ENCODE assay signal across 22 cellular contexts in genomic region chr4:173277340-173277739, GRCh38. TPM values are rescaled to one million over a fixed set of nuclear protein-coding genes. Genes with fewer than 3 reads are reported as not detected.
DNase-seq lines count a peak whose midpoint lies in the region; ATAC-seq, FAIRE-seq and TF ChIP-seq lines count a peak whose summit lies in the region.
"Had no signal": no experiment of that assay in that cellular context is flagged by ENCODE, and none has a peak within 500 bp of the region (broad histone marks: within the 10 kb centered on the region; RNA-seq: fewer than 3 reads in every experiment).

No MANE protein-coding gene starts in this region.

- FAIRE-seq in HepG2 (lab: Jason Lieb, UNC) (no peak), K562 (lab: Jason Lieb, UNC) (no peak)
- FAIRE-seq: A549, D721Med, G401.6, GM12891, GM18507, GM19239 had no signal

- no peaks in the 10 kb centered on the region for H3K4me1 ChIP-seq in HepG2 (ENCODE audit: insufficient read depth, low read length)
- H3K4me1 ChIP-seq in right lobe of liver, result no peaks in the 10 kb centered on the region
- H3K4me1 ChIP-seq in Karpas-422 (ENCODE audit: low read length), result no peaks in the 10 kb centered on the region
- peaks cover 7 to 27% of the 10 kb centered on the region in 2 experiments for H3K4me1 ChIP-seq in K562 (replicated peaks in 1 of 2; ENCODE audit: control insufficient read depth in 2 of 2, insufficient read depth in 2 of 2, low read length in 2 of 2)
- H3K4me1 ChIP-seq: A549, Caco-2 had no signal

- no peaks in the 10 kb centered on the region for H3K9me2 ChIP-seq in Karpas-422 (replicated peaks; ENCODE audit: insufficient read depth, low read length)

- H3K9ac ChIP-seq in HepG2 (ENCODE audit: insufficient read depth, low read depth, low read length) (no peak overlapping the region), Karpas-422 (ENCODE audit: low read length) (no peak overlapping the region), K562 (ENCODE audit: insufficient read depth in 1 of 2, low read depth in 2 of 2, low read length in 2 of 2) (no peak overlapping the region)
- H3K9ac ChIP-seq: BLaER1 treated with 17β-estradiol and CSF1 and Interleukin-3, amounts not matched to agents 10 nM and 100 nM had no signal

- no peak for TF ChIP-seq POLR2A in HepG2 (IDR thresholded peaks at IDR 0.05; ENCODE audit: insufficient read depth in 1 of 2, low read depth in 2 of 2, low read length in 2 of 2)
- no peak for TF ChIP-seq POLR2A in right lobe of liver (IDR thresholded peaks at IDR 0.05)
- no peak for TF ChIP-seq POLR2A in K562 (conservative IDR thresholded peaks at IDR 0.05)

- no peak overlapping the region for H2AFZ ChIP-seq in HepG2 (ENCODE audit: low read length)
- H2AFZ ChIP-seq in Karpas-422 (ENCODE audit: low read length), result no peak overlapping the region
- no peak overlapping the region for H2AFZ ChIP-seq in K562 (ENCODE audit: low read depth, low read length)

- H3K4me3 ChIP-seq in HepG2 (replicated peaks in 1 of 3; ENCODE audit: insufficient read depth in 1 of 3, low read depth in 2 of 3, low read length in 3 of 3), result no peak overlapping the region
- H3K4me3 ChIP-seq in right lobe of liver, result no peak overlapping the region
- no peak overlapping the region for H3K4me3 ChIP-seq in Karpas-422 (ENCODE audit: low read length)
- H3K4me3 ChIP-seq in K562, result no peak overlapping the region
- H3K4me3 ChIP-seq: A549; BLaER1 treated with 17β-estradiol and CSF1 and Interleukin-3, amounts not matched to agents 10 nM and 100 nM had no signal

- in situ Hi-C loops in HepG2 (cut with HindIII; ENCODE audit: extremely low pct_ligation_motif_present, low pct_unique_long_range_greater_than_20kb), result no loop called here
- in situ Hi-C loops in K562 (cut with MboI), result no loop called here

- H3K4me2 ChIP-seq in HepG2 (ENCODE audit: low read depth, low read length), result no peak overlapping the region
- no peak overlapping the region for H3K4me2 ChIP-seq in Karpas-422 (ENCODE audit: low read depth, low read length, poor library complexity, severe bottlenecking)
- no peak overlapping the region for H3K4me2 ChIP-seq in K562 (ENCODE audit: insufficient read depth, low read length)
- H3K4me2 ChIP-seq: A549; BLaER1 treated with 17β-estradiol and CSF1 and Interleukin-3, amounts not matched to agents 10 nM and 100 nM had no signal

- no peak for TF ChIP-seq RAD21 in HepG2 (CRISPR knock-in tag; IDR thresholded peaks at IDR 0.05)
- no peak for TF ChIP-seq RAD21 in K562 (CRISPR knock-in tag; conservative IDR thresholded peaks at IDR 0.05 in 1 of 2, IDR thresholded peaks at IDR 0.05 in 1 of 2)

- H3K36me3 ChIP-seq in HepG2 (replicated peaks in 1 of 2; ENCODE audit: control insufficient read depth in 1 of 2, insufficient read depth in 2 of 2, low read length in 2 of 2), result no peaks in the 10 kb centered on the region
- H3K36me3 ChIP-seq in right lobe of liver, result no peaks in the 10 kb centered on the region
- H3K36me3 ChIP-seq in Karpas-422 (ENCODE audit: insufficient read depth, low read length), result no peaks in the 10 kb centered on the region
- H3K36me3 ChIP-seq in K562 (ENCODE audit: control insufficient read depth, insufficient read depth, low read length), result no peaks in the 10 kb centered on the region

- POLR2A ChIA-PET in HepG2 (lab: Yijun Ruan, JAX), result no interaction called here
- POLR2A ChIA-PET in K562 (lab: Yijun Ruan, JAX), result interaction anchor here (0.8 to 1.0 kb wide), 2 partner anchors 15 to 35 kb away, joined by 3 read pairs; no protein-coding TSS in a partner anchor

- CTCF ChIA-PET in HepG2 (lab: Yijun Ruan, JAX; ENCODE audit: low intra/inter-chr PET ratio, low total read pairs) (no interaction called here), K562 (lab: Yijun Ruan, JAX; ENCODE audit: low intra/inter-chr PET ratio) (no interaction called here)

- TF ChIP-seq CTCF in HepG2 (CRISPR knock-in tag; IDR thresholded peaks at IDR 0.05), result no peak
- no peak for TF ChIP-seq CTCF in right lobe of liver (IDR thresholded peaks at IDR 0.05)
- TF ChIP-seq CTCF in K562 (IDR thresholded peaks at IDR 0.05 in 2 of 3, conservative IDR thresholded peaks at IDR 0.05 in 1 of 3; ENCODE audit: insufficient read depth in 2 of 3, low read depth in 1 of 3, low read length in 3 of 3), result no peak

- H3K27me3 ChIP-seq in HepG2 (ENCODE audit: control insufficient read depth in 1 of 2, insufficient read depth in 2 of 2, low read length in 2 of 2), result peaks cover 0 to 6% of the 10 kb centered on the region in 2 experiments; a peak in 2 of 5 replicates
- no peaks in the 10 kb centered on the region for H3K27me3 ChIP-seq in right lobe of liver
- H3K27me3 ChIP-seq in Karpas-422 (ENCODE audit: low read length), result no peaks in the 10 kb centered on the region
- H3K27me3 ChIP-seq in K562 (ENCODE audit: control insufficient read depth in 2 of 2, insufficient read depth in 2 of 2, low read length in 2 of 2), result no peaks in the 10 kb centered on the region
- H3K27me3 ChIP-seq: BLaER1 treated with 17β-estradiol and CSF1 and Interleukin-3, amounts not matched to agents 10 nM and 100 nM had no signal

- no peaks in the 10 kb centered on the region for H3K9me1 ChIP-seq in K562 (ENCODE audit: control insufficient read depth, insufficient read depth, low read length)

- H3K9me3 ChIP-seq in HepG2 (ENCODE audit: low read length), result no peaks in the 10 kb centered on the region
- H3K9me3 ChIP-seq in right lobe of liver, result no peaks in the 10 kb centered on the region
- no peaks in the 10 kb centered on the region for H3K9me3 ChIP-seq in Karpas-422 (ENCODE audit: low read length)
- no peaks in the 10 kb centered on the region for H3K9me3 ChIP-seq in K562 (replicated peaks; ENCODE audit: control insufficient read depth, insufficient read depth, low read depth, low read length)
- H3K9me3 ChIP-seq: A549, Caco-2 had no signal

- DNase-seq in HepG2 (ENCODE audit: low spot score) (no peak), right lobe of liver (no peak), Karpas-422 (peak; percentile 32), K562 (ENCODE audit: extremely low read depth in 1 of 4, low spot score in 3 of 4) (no peak), GDM1 (lab: John Stamatoyannopoulos, UW) (no peak), GM03348 (ENCODE audit: low spot score) (no peak)
- DNase-seq: AML-193; Caco-2; Calu3; CD4-positive, alpha-beta T cell; CD8-positive, alpha-beta T cell; DMS79 treated with DMSO at 0.1 percent for 48 hours had no signal

- intact Hi-C loops in HepG2 (cut with micrococcal nuclease; ENCODE audit: unreplicated experiment) (no loop called here), right lobe of liver (cut with DNase I) (no loop called here), K562 (cut with micrococcal nuclease) (no loop called here)

- H3K79me2 ChIP-seq in HepG2 (ENCODE audit: insufficient read depth, low read length), result no peaks in the 10 kb centered on the region
- peaks cover 75% of the 10 kb centered on the region for H3K79me2 ChIP-seq in Karpas-422 (ENCODE audit: low read length)
- peaks cover 59% of the 10 kb centered on the region for H3K79me2 ChIP-seq in K562 (ENCODE audit: control insufficient read depth, insufficient read depth, low read length)

- BruUV-seq in HepG2 (replicated peaks; lab: Mats Ljungman, UMichigan) (no TSS peak), K562 (replicated peaks; lab: Mats Ljungman, UMichigan) (no TSS peak)

- no peak for ATAC-seq in HepG2
- no peak for ATAC-seq in right lobe of liver
- no peak for ATAC-seq in K562
- ATAC-seq in GM18858 (IDR thresholded peaks at IDR 0.05; ENCODE audit: unreplicated experiment), result no peak
- ATAC-seq: A549; CD8-positive, alpha-beta T cell had no signal

- WGBS in HepG2 (ENCODE audit: low lambda C conversion rate), result 0% methylated on average over 2 of the region's 2 CpGs
- 43% methylated on average over 2 of the region's 2 CpGs for WGBS in right lobe of liver (ENCODE audit: insufficient coverage, low coverage, low lambda C conversion rate, missing lambda C conversion rate)
- 78% methylated on average over 2 of the region's 2 CpGs for WGBS in K562 (ENCODE audit: insufficient coverage, low coverage, missing lambda C conversion rate)

- H3K27ac ChIP-seq in HepG2 (ENCODE audit: extremely low read length, insufficient read depth, low read length) (no peak overlapping the region), right lobe of liver (no peak overlapping the region), Karpas-422 (ENCODE audit: low read length) (no peak overlapping the region), K562 (ENCODE audit: extremely low read depth, low read depth, low read length) (no peak overlapping the region)
- H3K27ac ChIP-seq: 22Rv1; A549; BLaER1 treated with 17β-estradiol and CSF1 and Interleukin-3, amounts not matched to agents 10 nM and 100 nM; C4-2B had no signal

- H4K20me1 ChIP-seq in HepG2 (ENCODE audit: insufficient read depth, low read length), result no peaks in the 10 kb centered on the region
- no peaks in the 10 kb centered on the region for H4K20me1 ChIP-seq in Karpas-422 (ENCODE audit: insufficient read depth, low read depth, low read length)
- H4K20me1 ChIP-seq in K562 (replicated peaks; ENCODE audit: control insufficient read depth, insufficient read depth, low read length), result 0 out of 2 replicates have a peak, but pooled peaks cover 5% of the 10 kb centered on the region

- TF ChIP-seq EP300 in HepG2 (IDR thresholded peaks at IDR 0.05; ENCODE audit: low read depth in 2 of 2, low read length in 2 of 2) (no peak), HepG2 (CRISPR knock-in tag; IDR thresholded peaks at IDR 0.05; ENCODE audit: borderline replicate concordance) (no peak), K562 (IDR thresholded peaks at IDR 0.05; ENCODE audit: low read length) (no peak)

RNA-seq across cellular contexts. Expression of gene HMGB2, which starts 56.8 kb away (rescaled TPM):
- 332 and 478 TPM in 2 replicates for total RNA-seq in HepG2 (2016; rRNA removed; fragmentation: Illumina TruSeq; extraction: Trizol)
- 55.4 and 58.1 TPM in 2 replicates for total RNA-seq in HepG2 (2016; cell fraction: cytosol; rRNA removed; fragmentation: Illumina TruSeq; extraction: Trizol; ENCODE audit: low read depth)
- 327 and 486 TPM in 2 replicates for total RNA-seq in HepG2 (2016; cell fraction: insoluble cytoplasmic fraction; rRNA removed; fragmentation: Illumina TruSeq; extraction: Trizol)
- 88.2 and 95.3 TPM in 2 replicates for total RNA-seq in HepG2 (2016; cell fraction: membrane; rRNA removed; fragmentation: Illumina TruSeq; extraction: Trizol)
- 133 and 139 TPM in 2 replicates for total RNA-seq in HepG2 (2016; cell fraction: nucleus; rRNA removed; fragmentation: Illumina TruSeq; extraction: Trizol)
- 49.9 and 90.5 TPM in 2 replicates for polyA plus RNA-seq in HepG2 (2011; rRNA removed)
- polyA plus RNA-seq in HepG2 (2011; cell fraction: cytosol; rRNA removed), result 47.8 and 56.0 TPM in 2 replicates
- polyA plus RNA-seq in HepG2 (2011; cell fraction: nucleus; rRNA removed), result 32.4 and 36.5 TPM in 2 replicates
- 115 and 248 TPM in 2 replicates for polyA plus RNA-seq in HepG2 (2012)
- 44.2 and 44.6 TPM in 2 replicates for polyA plus RNA-seq in HepG2 (2016; cell fraction: cytosol; fragmentation: Illumina TruSeq; extraction: Trizol; ENCODE audit: low read depth)
- 657 and 732 TPM in 2 replicates for polyA plus RNA-seq in HepG2 (2016; cell fraction: insoluble cytoplasmic fraction; fragmentation: Illumina TruSeq; extraction: Trizol; ENCODE audit: low read depth)
- 82.0 and 83.9 TPM in 2 replicates for polyA plus RNA-seq in HepG2 (2016; cell fraction: membrane; fragmentation: Illumina TruSeq; extraction: Trizol; ENCODE audit: low read depth)
- 316 and 322 TPM in 2 replicates for polyA plus RNA-seq in HepG2 (2016; cell fraction: nucleus; fragmentation: Illumina TruSeq; extraction: Trizol; ENCODE audit: insufficient read depth, low read depth)
- polyA minus RNA-seq in HepG2 (2011; rRNA and poly(A)+ RNA removed; ENCODE audit: low replicate concordance), result 14.1 and 27.2 TPM in 2 replicates
- polyA minus RNA-seq in HepG2 (2011; cell fraction: cytosol; rRNA and poly(A)+ RNA removed), result 29.2 and 45.7 TPM in 2 replicates
- 46.0 and 60.1 TPM in 2 replicates for polyA minus RNA-seq in HepG2 (2011; cell fraction: nucleus; rRNA and poly(A)+ RNA removed)
- total RNA-seq in right lobe of liver, result 10 to 100 TPM in 3 of 6 experiments, 1 to 10 TPM in 3; 6.1 to 13.5 (median 9.2) TPM
- 101 and 155 TPM in 2 replicates for total RNA-seq in Karpas-422 (2014; rRNA removed; shearing (Covaris generic); ENCODE audit: low replicate concordance)
- total RNA-seq in K562 (2011; cell fraction: chromatin; rRNA removed; ENCODE audit: low replicate concordance), result 56.7 and 220 TPM in 2 replicates
- total RNA-seq in K562 (2011; cell fraction: nucleolus; rRNA removed), result 58.0 and 74.9 TPM in 2 replicates
- 99.8 and 119 TPM in 2 replicates for total RNA-seq in K562 (2011; cell fraction: nucleoplasm; rRNA removed)
- 443 and 555 TPM in 2 replicates for total RNA-seq in K562 (2014; rRNA removed)
- 683 and 814 TPM in 2 replicates for total RNA-seq in K562 (2014; rRNA removed; fragmentation: Illumina TruSeq; extraction: Trizol)
- total RNA-seq in K562 (2015; rRNA removed; fragmentation: Illumina TruSeq; extraction: Trizol), result 521 and 540 TPM in 2 replicates
- 283 and 309 TPM in 2 replicates for total RNA-seq in K562 (2021)
- 436 and 626 TPM in 2 replicates for polyA plus RNA-seq in K562 (2011; rRNA removed)
- 63.6 and 149 TPM in 2 replicates for polyA plus RNA-seq in K562 (2011; cell fraction: cytosol; rRNA removed)
- 85.9 and 178 TPM in 2 replicates for polyA plus RNA-seq in K562 (2011; cell fraction: nucleus; rRNA removed)
- polyA plus RNA-seq in K562 (2012), result 459 and 564 TPM in 2 replicates
- polyA plus RNA-seq in K562 (2014; fragmentation: Illumina TruSeq; extraction: Trizol), result 656 and 724 TPM in 2 replicates
- polyA plus RNA-seq in K562 (2014; fragmentation: Nextera tagmentation; extraction: Ambion mirVana), result 100 to 1,000 TPM; 596 to 814 TPM
- 678 and 822 TPM in 2 replicates for polyA plus RNA-seq in K562 (2014; rRNA removed)
- polyA minus RNA-seq in K562 (2011; rRNA and poly(A)+ RNA removed), result 292 and 352 TPM in 2 replicates
- 101 and 105 TPM in 2 replicates for polyA minus RNA-seq in K562 (2011; cell fraction: cytosol; rRNA and poly(A)+ RNA removed)
- 42.4 and 123 TPM in 2 replicates for polyA minus RNA-seq in K562 (2011; cell fraction: nucleus; rRNA and poly(A)+ RNA removed)
